ENCODE assay signal across 8 cellular contexts in the genomic region with DNA sequence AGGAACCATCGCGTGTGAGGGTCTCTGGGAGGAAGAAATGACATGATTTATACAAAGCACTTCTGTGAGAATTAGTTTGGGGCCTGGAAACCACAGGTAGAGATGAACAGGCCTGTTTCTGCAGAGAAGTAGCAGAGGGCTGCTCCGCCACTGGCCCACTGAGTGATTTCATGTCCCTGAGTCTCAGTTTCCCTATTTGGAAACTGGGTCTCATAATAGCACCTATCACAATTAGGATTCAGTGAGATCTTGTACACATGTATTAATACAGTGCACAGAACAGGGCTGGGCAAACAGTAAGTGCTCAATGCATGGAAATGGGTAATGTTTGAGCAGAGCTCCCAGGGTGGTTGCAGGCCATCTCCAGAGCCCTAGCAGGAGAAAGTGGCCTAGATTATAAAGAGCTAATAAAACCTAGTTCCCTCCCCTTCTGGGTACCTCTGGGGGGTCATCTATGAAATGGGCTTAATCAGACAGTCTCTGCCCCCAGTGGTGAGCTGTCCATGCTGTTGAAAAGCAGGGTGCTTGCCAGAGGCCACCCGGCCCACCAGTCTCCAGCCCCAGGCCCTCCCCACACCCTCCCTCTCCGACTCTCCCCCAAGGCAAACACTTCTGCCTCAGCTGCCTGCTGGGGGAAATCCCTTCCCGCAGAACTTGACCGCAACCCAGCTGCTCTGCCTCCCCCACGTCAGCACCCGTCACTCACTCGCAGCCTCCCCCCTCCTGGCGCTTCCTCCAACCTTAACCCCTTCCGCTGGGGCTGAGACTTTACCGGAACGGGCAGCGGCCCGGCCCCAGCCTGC.
DNase-seq lines count a peak whose midpoint lies in the region; FAIRE-seq and TF ChIP-seq lines count a peak whose summit lies in the region.

No MANE protein-coding gene starts in this region.

- H3K9me3 ChIP-seq in Loucy (ENCODE audit: insufficient read depth, low read depth, low read length): no peaks in the 10 kb centered on the region
- no peaks in the 10 kb centered on the region for H3K9me3 ChIP-seq in iPS-18c (ENCODE audit: control insufficient read depth, insufficient read depth, low read length)

- peak overlapping the region; percentile 90 for H3K4me2 ChIP-seq in Loucy (ENCODE audit: low read depth, low read length, poor library complexity, severe bottlenecking)

- DNase-seq in GDM1 (lab: John Stamatoyannopoulos, UW): peak; percentile 97
- peak; percentile 96 for DNase-seq in H54 (ENCODE audit: insufficient read length, low spot score)
- peak; percentile 92 for DNase-seq in T-helper 9 cell
- peak; percentile 92 for DNase-seq in astrocyte of the cerebellum (ENCODE audit: low read depth)
- no peak for DNase-seq in RKO (ENCODE audit: low spot score)

- no peak for TF ChIP-seq POLR2A in H54 (IDR thresholded peaks at IDR 0.05; ENCODE audit: low read depth, low read length)

- peak overlapping the region; percentile 4 for H3K9ac ChIP-seq in Loucy (ENCODE audit: low read depth, low read length, poor library complexity, severe bottlenecking)

- H3K9me2 ChIP-seq in Loucy (replicated peaks; ENCODE audit: low read depth, low read length): no peaks in the 10 kb centered on the region

- H3K27ac ChIP-seq in skin epidermis: peak overlapping the region; percentile 74 to 99 (median 97)

- TF ChIP-seq CTCF in Loucy (conservative IDR thresholded peaks at IDR 0.05; ENCODE audit: low read length) (0 out of 2 replicates have a peak, but pooled peaks have one; percentile 18), astrocyte of the cerebellum (IDR thresholded peaks at IDR 0.05; ENCODE audit: low read depth, low read length, missing control alignments) (no peak)

- FAIRE-seq in H54 (lab: Jason Lieb, UNC): peak; percentile 60

- H3K4me3 ChIP-seq in Loucy (ENCODE audit: low read length, poor library complexity, severe bottlenecking) (peak overlapping the region; percentile 82), astrocyte of the cerebellum (ENCODE audit: low read depth, low read length) (peak overlapping the region; percentile 76), iPS-18c (ENCODE audit: insufficient read depth, low read depth, low read length) (peak overlapping the region; percentile 34; the same call in 1 of the 2 replicates), skin epidermis (peak overlapping the region; percentile 23 to 81 (median 36))

- H2AFZ ChIP-seq in Loucy (ENCODE audit: low read length): no peak overlapping the region

- peaks cover 12% of the 10 kb centered on the region; the same call in 1 of the 2 replicates for H3K79me2 ChIP-seq in Loucy (ENCODE audit: insufficient read depth, low read length)

- peaks cover 41% of the 10 kb centered on the region for H3K4me1 ChIP-seq in Loucy (ENCODE audit: insufficient read depth, low read length, poor library complexity, severe bottlenecking)

- no peaks in the 10 kb centered on the region for H3K27me3 ChIP-seq in Loucy (ENCODE audit: insufficient read depth, low read length, poor library complexity, severe bottlenecking)

- H3K36me3 ChIP-seq in Loucy (ENCODE audit: insufficient read depth, low read length): no peaks in the 10 kb centered on the region

- H4K20me1 ChIP-seq in Loucy (ENCODE audit: insufficient read depth, low read length, poor library complexity, severe bottlenecking): peaks cover 4% of the 10 kb centered on the region

- H3F3A ChIP-seq in Loucy (ENCODE audit: low read depth): peaks cover 4% of the 10 kb centered on the region; the same call in 1 of the 2 replicates

- in situ Hi-C loops in astrocyte of the cerebellum (cut with HindIII; ENCODE audit: low sequenced_read_pairs): no loop called here
